2 cellular contexts compared by ENCODE assay signal in the genomic region with DNA sequence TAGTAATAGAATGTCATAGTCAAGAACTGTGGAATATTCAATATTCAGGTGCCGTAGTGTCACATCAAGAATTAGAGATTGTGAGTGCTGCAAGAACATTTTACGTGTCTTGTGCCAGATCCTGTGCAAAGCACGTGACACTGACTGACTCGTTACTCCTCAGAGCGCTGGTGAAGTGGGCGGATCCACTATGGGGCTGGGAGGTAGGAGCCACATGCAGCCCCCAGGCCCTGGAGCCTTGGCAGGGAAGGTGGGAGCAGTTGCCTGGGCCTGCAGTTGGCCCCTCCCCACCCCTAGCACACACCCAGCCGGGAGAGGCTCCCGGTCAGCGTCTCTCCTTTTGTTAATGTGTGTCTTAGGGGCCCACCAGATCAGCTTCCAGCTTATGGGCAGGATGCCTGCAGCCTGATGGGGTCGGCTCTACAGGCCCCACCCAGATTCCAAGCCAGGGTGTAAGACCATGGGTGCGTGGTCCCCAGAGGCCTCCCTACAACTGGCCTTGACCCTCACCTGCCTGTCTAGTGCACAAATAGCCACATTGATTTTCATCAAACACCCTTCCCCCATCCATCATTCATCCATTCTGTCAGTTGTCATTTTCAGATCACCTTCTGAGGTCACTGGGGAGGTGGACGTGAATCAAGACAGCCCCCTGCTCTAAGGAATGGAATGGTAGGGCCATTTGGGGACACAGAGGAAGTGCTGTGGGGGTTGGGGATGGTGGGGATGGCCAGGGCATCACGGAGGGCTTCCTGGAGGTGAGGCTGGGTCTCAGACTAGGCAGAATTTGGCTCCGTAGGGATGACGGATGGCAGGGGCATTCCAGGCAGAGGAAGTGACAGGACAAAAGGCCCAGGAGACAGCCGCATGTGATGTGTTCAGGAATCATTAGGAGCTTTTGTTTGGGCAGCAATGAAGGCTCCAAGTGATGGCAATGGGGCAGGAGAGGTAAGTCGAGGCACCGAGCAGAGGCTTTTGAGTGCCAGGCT.
TF ChIP-seq lines count a peak whose summit lies in the region.

No MANE protein-coding gene starts in this region.

TF ChIP-seq in GM23338, 12 proteins besides CTCF, POLR2A, EP300 and RAD21 (continues in another document):
- TF ChIP-seq, protein P1, sequence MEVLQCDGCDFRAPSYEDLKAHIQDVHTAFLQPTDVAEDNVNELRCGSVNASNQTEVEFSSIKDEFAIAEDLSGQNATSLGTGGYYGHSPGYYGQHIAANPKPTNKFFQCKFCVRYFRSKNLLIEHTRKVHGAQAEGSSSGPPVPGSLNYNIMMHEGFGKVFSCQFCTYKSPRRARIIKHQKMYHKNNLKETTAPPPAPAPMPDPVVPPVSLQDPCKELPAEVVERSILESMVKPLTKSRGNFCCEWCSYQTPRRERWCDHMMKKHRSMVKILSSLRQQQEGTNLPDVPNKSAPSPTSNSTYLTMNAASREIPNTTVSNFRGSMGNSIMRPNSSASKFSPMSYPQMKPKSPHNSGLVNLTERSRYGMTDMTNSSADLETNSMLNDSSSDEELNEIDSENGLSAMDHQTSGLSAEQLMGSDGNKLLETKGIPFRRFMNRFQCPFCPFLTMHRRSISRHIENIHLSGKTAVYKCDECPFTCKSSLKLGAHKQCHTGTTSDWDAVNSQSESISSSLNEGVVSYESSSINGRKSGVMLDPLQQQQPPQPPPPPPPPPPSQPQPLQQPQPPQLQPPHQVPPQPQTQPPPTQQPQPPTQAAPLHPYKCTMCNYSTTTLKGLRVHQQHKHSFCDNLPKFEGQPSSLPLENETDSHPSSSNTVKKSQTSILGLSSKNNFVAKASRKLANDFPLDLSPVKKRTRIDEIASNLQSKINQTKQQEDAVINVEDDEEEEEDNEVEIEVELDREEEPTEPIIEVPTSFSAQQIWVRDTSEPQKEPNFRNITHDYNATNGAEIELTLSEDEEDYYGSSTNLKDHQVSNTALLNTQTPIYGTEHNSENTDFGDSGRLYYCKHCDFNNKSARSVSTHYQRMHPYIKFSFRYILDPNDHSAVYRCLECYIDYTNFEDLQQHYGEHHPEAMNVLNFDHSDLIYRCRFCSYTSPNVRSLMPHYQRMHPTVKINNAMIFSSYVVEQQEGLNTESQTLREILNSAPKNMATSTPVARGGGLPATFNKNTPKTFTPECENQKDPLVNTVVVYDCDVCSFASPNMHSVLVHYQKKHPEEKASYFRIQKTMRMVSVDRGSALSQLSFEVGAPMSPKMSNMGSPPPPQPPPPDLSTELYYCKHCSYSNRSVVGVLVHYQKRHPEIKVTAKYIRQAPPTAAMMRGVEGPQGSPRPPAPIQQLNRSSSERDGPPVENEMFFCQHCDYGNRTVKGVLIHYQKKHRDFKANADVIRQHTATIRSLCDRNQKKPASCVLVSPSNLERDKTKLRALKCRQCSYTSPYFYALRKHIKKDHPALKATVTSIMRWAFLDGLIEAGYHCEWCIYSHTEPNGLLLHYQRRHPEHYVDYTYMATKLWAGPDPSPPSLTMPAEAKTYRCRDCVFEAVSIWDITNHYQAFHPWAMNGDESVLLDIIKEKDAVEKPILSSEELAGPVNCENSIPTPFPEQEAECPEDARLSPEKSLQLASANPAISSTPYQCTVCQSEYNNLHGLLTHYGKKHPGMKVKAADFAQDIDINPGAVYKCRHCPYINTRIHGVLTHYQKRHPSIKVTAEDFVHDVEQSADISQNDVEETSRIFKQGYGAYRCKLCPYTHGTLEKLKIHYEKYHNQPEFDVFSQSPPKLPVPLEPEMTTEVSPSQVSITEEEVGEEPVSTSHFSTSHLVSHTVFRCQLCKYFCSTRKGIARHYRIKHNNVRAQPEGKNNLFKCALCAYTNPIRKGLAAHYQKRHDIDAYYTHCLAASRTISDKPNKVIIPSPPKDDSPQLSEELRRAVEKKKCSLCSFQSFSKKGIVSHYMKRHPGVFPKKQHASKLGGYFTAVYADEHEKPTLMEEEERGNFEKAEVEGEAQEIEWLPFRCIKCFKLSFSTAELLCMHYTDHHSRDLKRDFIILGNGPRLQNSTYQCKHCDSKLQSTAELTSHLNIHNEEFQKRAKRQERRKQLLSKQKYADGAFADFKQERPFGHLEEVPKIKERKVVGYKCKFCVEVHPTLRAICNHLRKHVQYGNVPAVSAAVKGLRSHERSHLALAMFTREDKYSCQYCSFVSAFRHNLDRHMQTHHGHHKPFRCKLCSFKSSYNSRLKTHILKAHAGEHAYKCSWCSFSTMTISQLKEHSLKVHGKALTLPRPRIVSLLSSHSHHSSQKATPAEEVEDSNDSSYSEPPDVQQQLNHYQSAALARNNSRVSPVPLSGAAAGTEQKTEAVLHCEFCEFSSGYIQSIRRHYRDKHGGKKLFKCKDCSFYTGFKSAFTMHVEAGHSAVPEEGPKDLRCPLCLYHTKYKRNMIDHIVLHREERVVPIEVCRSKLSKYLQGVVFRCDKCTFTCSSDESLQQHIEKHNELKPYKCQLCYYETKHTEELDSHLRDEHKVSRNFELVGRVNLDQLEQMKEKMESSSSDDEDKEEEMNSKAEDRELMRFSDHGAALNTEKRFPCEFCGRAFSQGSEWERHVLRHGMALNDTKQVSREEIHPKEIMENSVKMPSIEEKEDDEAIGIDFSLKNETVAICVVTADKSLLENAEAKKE (CRISPR knock-in tag; IDR thresholded peaks at IDR 0.05) = no peak
- no peak for TF ChIP-seq JUNB (IDR thresholded peaks at IDR 0.05; ENCODE audit: unreplicated experiment)
- TF ChIP-seq ZNF331 (CRISPR knock-in tag; IDR thresholded peaks at IDR 0.05; ENCODE audit: low read depth) = no peak
- TF ChIP-seq, protein P2, sequence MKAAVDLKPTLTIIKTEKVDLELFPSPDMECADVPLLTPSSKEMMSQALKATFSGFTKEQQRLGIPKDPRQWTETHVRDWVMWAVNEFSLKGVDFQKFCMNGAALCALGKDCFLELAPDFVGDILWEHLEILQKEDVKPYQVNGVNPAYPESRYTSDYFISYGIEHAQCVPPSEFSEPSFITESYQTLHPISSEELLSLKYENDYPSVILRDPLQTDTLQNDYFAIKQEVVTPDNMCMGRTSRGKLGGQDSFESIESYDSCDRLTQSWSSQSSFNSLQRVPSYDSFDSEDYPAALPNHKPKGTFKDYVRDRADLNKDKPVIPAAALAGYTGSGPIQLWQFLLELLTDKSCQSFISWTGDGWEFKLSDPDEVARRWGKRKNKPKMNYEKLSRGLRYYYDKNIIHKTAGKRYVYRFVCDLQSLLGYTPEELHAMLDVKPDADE (IDR thresholded peaks at IDR 0.05) = no peak
- TF ChIP-seq CREB1 (CRISPR knock-in tag; IDR thresholded peaks at IDR 0.05; ENCODE audit: low read depth) = no peak
- no peak for TF ChIP-seq EZH2phosphoT487 (IDR thresholded peaks at IDR 0.05; ENCODE audit: unreplicated experiment)
- TF ChIP-seq EZH2 (IDR thresholded peaks at IDR 0.05; ENCODE audit: low read depth, unreplicated experiment) = no peak
- no peak for TF ChIP-seq ZNF114 (CRISPR knock-in tag; IDR thresholded peaks at IDR 0.05)
- TF ChIP-seq NANOG (IDR thresholded peaks at IDR 0.05; ENCODE audit: borderline replicate concordance) = no peak

TF ChIP-seq in K562, 482 proteins besides CTCF, POLR2A, EP300 and RAD21 (continued from another document):
- TF ChIP-seq, protein P3, sequence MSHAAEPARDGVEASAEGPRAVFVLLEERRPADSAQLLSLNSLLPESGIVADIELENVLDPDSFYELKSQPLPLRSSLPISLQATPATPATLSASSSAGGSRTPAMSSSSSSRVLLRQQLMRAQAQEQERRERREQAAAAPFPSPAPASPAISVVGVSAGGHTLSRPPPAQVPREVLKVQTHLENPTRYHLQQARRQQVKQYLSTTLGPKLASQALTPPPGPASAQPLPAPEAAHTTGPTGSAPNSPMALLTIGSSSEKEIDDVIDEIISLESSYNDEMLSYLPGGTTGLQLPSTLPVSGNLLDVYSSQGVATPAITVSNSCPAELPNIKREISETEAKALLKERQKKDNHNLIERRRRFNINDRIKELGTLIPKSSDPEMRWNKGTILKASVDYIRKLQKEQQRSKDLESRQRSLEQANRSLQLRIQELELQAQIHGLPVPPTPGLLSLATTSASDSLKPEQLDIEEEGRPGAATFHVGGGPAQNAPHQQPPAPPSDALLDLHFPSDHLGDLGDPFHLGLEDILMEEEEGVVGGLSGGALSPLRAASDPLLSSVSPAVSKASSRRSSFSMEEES (CRISPR knock-in tag; IDR thresholded peaks at IDR 0.05) = peak; percentile 75
- TF ChIP-seq MEIS2 (IDR thresholded peaks at IDR 0.05; ENCODE audit: partially characterized antibody) (peak; percentile 49), RB1 (IDR thresholded peaks at IDR 0.05; ENCODE audit: low read depth) (no peak), SAFB (IDR thresholded peaks at IDR 0.05; ENCODE audit: borderline replicate concordance, low read depth, low read length) (no peak), BHLHE40 (IDR thresholded peaks at IDR 0.05; ENCODE audit: low read length) (peak; percentile 77), ZFP36 (IDR thresholded peaks at IDR 0.05; ENCODE audit: low read depth, low read length, partially characterized antibody) (peak; percentile 26)
- TF ChIP-seq, protein P4, sequence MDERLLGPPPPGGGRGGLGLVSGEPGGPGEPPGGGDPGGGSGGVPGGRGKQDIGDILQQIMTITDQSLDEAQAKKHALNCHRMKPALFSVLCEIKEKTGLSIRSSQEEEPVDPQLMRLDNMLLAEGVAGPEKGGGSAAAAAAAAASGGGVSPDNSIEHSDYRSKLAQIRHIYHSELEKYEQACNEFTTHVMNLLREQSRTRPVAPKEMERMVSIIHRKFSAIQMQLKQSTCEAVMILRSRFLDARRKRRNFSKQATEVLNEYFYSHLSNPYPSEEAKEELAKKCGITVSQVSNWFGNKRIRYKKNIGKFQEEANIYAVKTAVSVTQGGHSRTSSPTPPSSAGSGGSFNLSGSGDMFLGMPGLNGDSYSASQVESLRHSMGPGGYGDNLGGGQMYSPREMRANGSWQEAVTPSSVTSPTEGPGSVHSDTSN (CRISPR knock-in tag; IDR thresholded peaks at IDR 0.05; ENCODE audit: low read depth) = no peak
- TF ChIP-seq, protein P4 (tag; conservative IDR thresholded peaks at IDR 0.05; ENCODE audit: low read depth) = peak; percentile 53
- TF ChIP-seq, protein P5, sequence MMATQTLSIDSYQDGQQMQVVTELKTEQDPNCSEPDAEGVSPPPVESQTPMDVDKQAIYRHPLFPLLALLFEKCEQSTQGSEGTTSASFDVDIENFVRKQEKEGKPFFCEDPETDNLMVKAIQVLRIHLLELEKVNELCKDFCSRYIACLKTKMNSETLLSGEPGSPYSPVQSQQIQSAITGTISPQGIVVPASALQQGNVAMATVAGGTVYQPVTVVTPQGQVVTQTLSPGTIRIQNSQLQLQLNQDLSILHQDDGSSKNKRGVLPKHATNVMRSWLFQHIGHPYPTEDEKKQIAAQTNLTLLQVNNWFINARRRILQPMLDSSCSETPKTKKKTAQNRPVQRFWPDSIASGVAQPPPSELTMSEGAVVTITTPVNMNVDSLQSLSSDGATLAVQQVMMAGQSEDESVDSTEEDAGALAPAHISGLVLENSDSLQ (IDR thresholded peaks at IDR 0.05) = peak; percentile 14; the same call in 1 of the 2 replicates
TF ChIP-seq in K562: peak in this region for 6.
